In the genomic region with DNA sequence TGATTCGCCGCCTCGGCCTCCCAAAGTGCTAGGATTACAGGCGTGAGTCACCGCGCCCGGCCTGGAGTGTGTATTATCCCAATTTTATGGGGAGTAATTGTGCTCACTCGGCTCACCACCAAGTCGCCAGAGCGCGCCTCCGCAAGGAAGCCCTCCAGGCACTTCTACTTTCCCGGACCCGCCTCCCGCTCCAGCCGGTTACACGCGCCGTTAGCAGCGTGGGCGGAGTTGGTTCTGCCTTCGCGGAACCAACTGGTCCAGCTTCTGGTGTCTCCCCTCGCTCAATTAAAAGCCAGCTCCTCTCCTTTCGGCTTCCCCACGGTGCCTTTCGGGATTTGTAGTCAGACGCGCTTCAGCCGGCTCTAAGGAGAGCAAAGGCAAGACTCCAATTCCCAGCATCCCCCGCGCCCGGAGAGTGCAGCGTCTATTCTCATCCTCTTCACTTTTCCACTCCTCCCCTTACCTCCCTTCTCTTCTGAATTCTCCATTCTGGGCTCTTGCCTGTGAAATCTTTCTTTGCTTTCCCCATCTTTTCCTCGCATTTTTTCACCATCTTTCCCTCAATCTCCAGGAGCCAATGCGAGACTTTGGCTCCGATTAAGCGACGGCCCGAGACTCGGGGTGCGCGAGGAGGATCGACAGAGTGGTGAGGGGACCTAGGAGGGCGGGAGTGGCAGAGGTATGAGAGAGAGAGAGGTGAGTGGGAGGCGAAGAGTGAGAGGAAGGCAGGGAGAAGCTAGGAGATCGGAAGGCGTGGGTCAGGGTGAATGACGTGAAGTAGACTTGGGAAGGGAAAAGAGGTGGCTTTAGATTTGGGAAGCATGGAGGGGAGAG, we compare ENCODE assay signal across 1 cellular context.
TF ChIP-seq lines count a peak whose summit lies in the region.

A gene (plus strand): TSS at position 450 of the 834 bp plus-strand sequence.

TF ChIP-seq in H1, 55 proteins besides CTCF, POLR2A, EP300 and RAD21:
- TF ChIP-seq KDM1A (IDR thresholded peaks at IDR 0.05; ENCODE audit: borderline replicate concordance, low read length) (no peak; the same call in 1 of the 2 replicates), TBP (IDR thresholded peaks at IDR 0.05; ENCODE audit: low read depth, low read length) (peak; percentile 50), HDAC2 (IDR thresholded peaks at IDR 0.05; ENCODE audit: borderline replicate concordance in 1 of 2, low read depth in 2 of 2, low read length in 2 of 2) (peak in 1 of 2 experiments; percentile 73; a peak in 1 of 4 replicates), GABPA (IDR thresholded peaks at IDR 0.05; ENCODE audit: borderline replicate concordance, insufficient read depth, low read length) (peak; percentile 49; the same call in 1 of the 2 replicates), SIRT6 (IDR thresholded peaks at IDR 0.05; ENCODE audit: low read length) (no peak), NANOG (IDR thresholded peaks at IDR 0.05; ENCODE audit: insufficient read depth, low read depth, low read length, poor library complexity, severe bottlenecking) (peak; percentile 3), PHF8 (conservative IDR thresholded peaks at IDR 0.05; ENCODE audit: low read depth, low read length) (0 out of 2 replicates have a peak, but pooled peaks have one; percentile 11), CBX5 (IDR thresholded peaks at IDR 0.05; ENCODE audit: low read depth, low read length) (no peak), SIX5 (IDR thresholded peaks at IDR 0.05; ENCODE audit: low read depth, low read length) (peak; percentile 96), TAF1 (IDR thresholded peaks at IDR 0.05; ENCODE audit: low read depth, low read length) (peak; percentile 63; the same call in 1 of the 2 replicates), TAF7 (optimal IDR thresholded peaks at IDR 0.05; ENCODE audit: borderline replicate concordance, low read depth, low read length) (peak; percentile 16), POLR2AphosphoS5 (IDR thresholded peaks at IDR 0.05; ENCODE audit: low read depth, low read length) (peak; percentile 38; the same call in 1 of the 2 replicates), KDM4A (IDR thresholded peaks at IDR 0.05; ENCODE audit: low read depth, low read length, severe bottlenecking) (peak; percentile 44), EGR1 (IDR thresholded peaks at IDR 0.05; ENCODE audit: borderline replicate concordance, low read depth, low read length) (peak; percentile 99), KDM5A (IDR thresholded peaks at IDR 0.05; ENCODE audit: low read length) (peak; percentile 62; the same call in 1 of the 2 replicates), CREB1 (IDR thresholded peaks at IDR 0.05) (peak; percentile 58), SP4 (IDR thresholded peaks at IDR 0.05; ENCODE audit: low read length) (peak; percentile 79), SP1 (IDR thresholded peaks at IDR 0.05; ENCODE audit: low read depth, low read length) (peak; percentile 79; the same call in 1 of the 2 replicates), MAFK (IDR thresholded peaks at IDR 0.05; ENCODE audit: low read depth, low read length) (no peak), HDAC6 (IDR thresholded peaks at IDR 0.05; ENCODE audit: low read depth, low read length) (no peak), TCF12 (IDR thresholded peaks at IDR 0.05; ENCODE audit: low read depth, low read length) (no peak), BACH1 (IDR thresholded peaks at IDR 0.05; ENCODE audit: low read length) (peak; percentile 13; the same call in 1 of the 2 replicates), GTF2F1 (IDR thresholded peaks at IDR 0.05; ENCODE audit: borderline replicate concordance, low read depth, low read length) (no peak), SIN3A (conservative IDR thresholded peaks at IDR 0.05 in 1 of 2, IDR thresholded peaks at IDR 0.05 in 1 of 2; ENCODE audit: low read depth in 1 of 2, low read length in 2 of 2) (peak in 1 of 2 experiments; percentile 84; a peak in 1 of 4 replicates)
- TF ChIP-seq, protein P1, sequence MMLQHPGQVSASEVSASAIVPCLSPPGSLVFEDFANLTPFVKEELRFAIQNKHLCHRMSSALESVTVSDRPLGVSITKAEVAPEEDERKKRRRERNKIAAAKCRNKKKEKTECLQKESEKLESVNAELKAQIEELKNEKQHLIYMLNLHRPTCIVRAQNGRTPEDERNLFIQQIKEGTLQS (IDR thresholded peaks at IDR 0.05; ENCODE audit: insufficient read depth, low read depth, low read length) = no peak
- TF ChIP-seq, protein P2, sequence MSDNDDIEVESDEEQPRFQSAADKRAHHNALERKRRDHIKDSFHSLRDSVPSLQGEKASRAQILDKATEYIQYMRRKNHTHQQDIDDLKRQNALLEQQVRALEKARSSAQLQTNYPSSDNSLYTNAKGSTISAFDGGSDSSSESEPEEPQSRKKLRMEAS (IDR thresholded peaks at IDR 0.05) = peak; percentile 81
